In genomic region chr10:28343987-28344895, GRCh38 we compare ENCODE assay signal across 1 cellular context.
A peak's percentile ranks its signal among the peaks of the same experiment; 100 is the strongest.
TF ChIP-seq lines count a peak whose summit lies in the region.

No MANE protein-coding gene starts in this region.

TF ChIP-seq in HepG2, 621 proteins besides CTCF, POLR2A, EP300 and RAD21 (continues in another document):
- TF ChIP-seq HNF4A (CRISPR knock-in tag; IDR thresholded peaks at IDR 0.05), result peak; percentile 20; the same call in 1 of the 2 replicates
- no peak for TF ChIP-seq NFE2L2 (IDR thresholded peaks at IDR 0.05; ENCODE audit: low read length)
- TF ChIP-seq THRA (CRISPR knock-in tag; IDR thresholded peaks at IDR 0.05; ENCODE audit: borderline replicate concordance), result peak; percentile 68; the same call in 1 of the 2 replicates
- no peak for TF ChIP-seq HNRNPH1 (optimal IDR thresholded peaks at IDR 0.05; ENCODE audit: low read depth, low read length)
- no peak for TF ChIP-seq SOX6 (IDR thresholded peaks at IDR 0.05)
- TF ChIP-seq SOX6 (CRISPR knock-in tag; IDR thresholded peaks at IDR 0.05), result peak; percentile 67; the same call in 1 of the 2 replicates
- TF ChIP-seq TCF7 (IDR thresholded peaks at IDR 0.05; ENCODE audit: low read depth), result peak; percentile 43; the same call in 1 of the 2 replicates
- TF ChIP-seq ZNF619 (CRISPR knock-in tag; IDR thresholded peaks at IDR 0.05), result no peak
- TF ChIP-seq SOX5 (CRISPR knock-in tag; IDR thresholded peaks at IDR 0.05; ENCODE audit: borderline replicate concordance), result peak; percentile 28; the same call in 1 of the 2 replicates
- peak; percentile 37; the same call in 1 of the 2 replicates for TF ChIP-seq RARA (CRISPR knock-in tag; IDR thresholded peaks at IDR 0.05)
- TF ChIP-seq SP140L (CRISPR knock-in tag; IDR thresholded peaks at IDR 0.05; ENCODE audit: borderline replicate concordance), result no peak
- TF ChIP-seq FOXA3 (CRISPR knock-in tag; IDR thresholded peaks at IDR 0.05), result peak; percentile 52; the same call in 1 of the 2 replicates
- TF ChIP-seq ZNF207 (IDR thresholded peaks at IDR 0.05; ENCODE audit: borderline replicate concordance), result no peak
- TF ChIP-seq CEBPG (CRISPR knock-in tag; IDR thresholded peaks at IDR 0.05), result peak; percentile 67
- TF ChIP-seq GTF3A (CRISPR knock-in tag; conservative IDR thresholded peaks at IDR 0.05), result no peak
- TF ChIP-seq SMAD3 (CRISPR knock-in tag; IDR thresholded peaks at IDR 0.05), result 0 out of 2 replicates have a peak, but pooled peaks have one; percentile 20
- TF ChIP-seq ZSCAN29 (CRISPR knock-in tag; conservative IDR thresholded peaks at IDR 0.05), result no peak
- TF ChIP-seq HMG20A (CRISPR knock-in tag; IDR thresholded peaks at IDR 0.05; ENCODE audit: borderline replicate concordance), result peak; percentile 13; the same call in 1 of the 2 replicates
- no peak for TF ChIP-seq ZNF761 (CRISPR knock-in tag; conservative IDR thresholded peaks at IDR 0.05)
- TF ChIP-seq CREM (IDR thresholded peaks at IDR 0.05), result peak; percentile 20; the same call in 1 of the 2 replicates
- TF ChIP-seq CREM (CRISPR knock-in tag; IDR thresholded peaks at IDR 0.05), result no peak
- TF ChIP-seq ZNF747 (CRISPR knock-in tag; IDR thresholded peaks at IDR 0.05; ENCODE audit: borderline replicate concordance), result no peak
- TF ChIP-seq ZBTB43 (CRISPR knock-in tag; conservative IDR thresholded peaks at IDR 0.05), result no peak
- TF ChIP-seq NCOR1 (IDR thresholded peaks at IDR 0.05; ENCODE audit: borderline replicate concordance, low read length), result peak; percentile 29; the same call in 1 of the 2 replicates
- TF ChIP-seq PLRG1 (conservative IDR thresholded peaks at IDR 0.05), result no peak
- no peak for TF ChIP-seq TEAD2 (CRISPR knock-in tag; IDR thresholded peaks at IDR 0.05)
- 0 out of 2 replicates have a peak, but pooled peaks have one; percentile 46 for TF ChIP-seq ARID3A (IDR thresholded peaks at IDR 0.05; ENCODE audit: low read depth, low read length)
- no peak for TF ChIP-seq ZNF770 (CRISPR knock-in tag; IDR thresholded peaks at IDR 0.05)
- no peak for TF ChIP-seq ETV5 (CRISPR knock-in tag; IDR thresholded peaks at IDR 0.05; ENCODE audit: borderline replicate concordance)
- no peak for TF ChIP-seq ARNT2 (CRISPR knock-in tag; IDR thresholded peaks at IDR 0.05; ENCODE audit: low read depth)
- peak; percentile 39; the same call in 1 of the 2 replicates for TF ChIP-seq ISL2 (CRISPR knock-in tag; IDR thresholded peaks at IDR 0.05)
- TF ChIP-seq RFX3 (CRISPR knock-in tag; IDR thresholded peaks at IDR 0.05), result no peak
- TF ChIP-seq SNAI1 (CRISPR knock-in tag; IDR thresholded peaks at IDR 0.05; ENCODE audit: borderline replicate concordance), result no peak
- no peak for TF ChIP-seq PHF20 (CRISPR knock-in tag; IDR thresholded peaks at IDR 0.05)
- TF ChIP-seq ATF4 (CRISPR knock-in tag; IDR thresholded peaks at IDR 0.05), result peak in 1 of 2 experiments; percentile 78; a peak in 2 of 4 replicates
- TF ChIP-seq MAFF (IDR thresholded peaks at IDR 0.05; ENCODE audit: low read depth, low read length), result 0 out of 2 replicates have a peak, but pooled peaks have one; percentile 30
- TF ChIP-seq NR2F2 (IDR thresholded peaks at IDR 0.05; ENCODE audit: borderline replicate concordance, low read depth), result 0 out of 2 replicates have a peak, but pooled peaks have one; percentile 52
- no peak for TF ChIP-seq MATR3 (CRISPR knock-in tag; IDR thresholded peaks at IDR 0.05)
- TF ChIP-seq ZNF251 (CRISPR knock-in tag; IDR thresholded peaks at IDR 0.05), result no peak
- peak in 1 of 2 experiments; percentile 36; a peak in 2 of 4 replicates for TF ChIP-seq MAFK (conservative IDR thresholded peaks at IDR 0.05 in 1 of 2, IDR thresholded peaks at IDR 0.05 in 1 of 2; ENCODE audit: low read length in 2 of 2)
- TF ChIP-seq ZNF263 (CRISPR knock-in tag; IDR thresholded peaks at IDR 0.05), result no peak
- TF ChIP-seq ZFP62 (CRISPR knock-in tag; IDR thresholded peaks at IDR 0.05), result no peak
- TF ChIP-seq ZNF839 (CRISPR knock-in tag; IDR thresholded peaks at IDR 0.05; ENCODE audit: borderline replicate concordance), result no peak
- peak; percentile 83; the same call in 1 of the 2 replicates for TF ChIP-seq CEBPB (IDR thresholded peaks at IDR 0.05; ENCODE audit: borderline replicate concordance, low read depth, low read length)
- TF ChIP-seq FOXJ3 (CRISPR knock-in tag; IDR thresholded peaks at IDR 0.05; ENCODE audit: borderline replicate concordance), result peak; percentile 36; the same call in 1 of the 2 replicates
- TF ChIP-seq TP53 (CRISPR knock-in tag; conservative IDR thresholded peaks at IDR 0.05), result no peak
- TF ChIP-seq ZBTB40 (IDR thresholded peaks at IDR 0.05), result peak; percentile 84
- TF ChIP-seq ZBTB40 (CRISPR knock-in tag; IDR thresholded peaks at IDR 0.05), result peak; percentile 96; the same call in 1 of the 2 replicates
- TF ChIP-seq NCOA2 (CRISPR knock-in tag; IDR thresholded peaks at IDR 0.05), result 0 out of 2 replicates have a peak, but pooled peaks have one; percentile 45
- no peak for TF ChIP-seq SRF (IDR thresholded peaks at IDR 0.05; ENCODE audit: low read depth, low read length)
